ENCODE assay signal across 8 cellular contexts in genomic region chr17:3944485-3945388, GRCh38. TPM values are rescaled to one million over a fixed set of nuclear protein-coding genes. Genes with fewer than 3 reads are reported as not detected.
DNase-seq lines count a peak whose midpoint lies in the region; TF ChIP-seq lines count a peak whose summit lies in the region.
"Had no signal": no experiment of that assay in that cellular context is flagged by ENCODE, and none has a peak within 500 bp of the region (broad histone marks: within the 10 kb centered on the region; RNA-seq: fewer than 3 reads in every experiment).

No MANE protein-coding gene starts in this region.

- DNase-seq in GM20000 (ENCODE audit: low spot score) (peak; percentile 82), mesendoderm (peak; percentile 81), testis (peak; percentile 61), MV-4-11 (lab: John Stamatoyannopoulos, UW) (no peak), NCI-H2029 treated with DMSO at 0.1 percent for 48 hours (lab: John Stamatoyannopoulos, UW) (no peak)
- peak; percentile 12 to 33 (median 31) for DNase-seq in effector memory CD4-positive, alpha-beta T cell

- H3K4me2 ChIP-seq in mesendoderm (ENCODE audit: low read length) = peak overlapping the region; percentile 74
- H3K4me2 ChIP-seq: PC-9 had no signal

- TF ChIP-seq POLR2A in testis (IDR thresholded peaks at IDR 0.05) = no peak

- H3K4ac ChIP-seq in mesendoderm (ENCODE audit: low read depth, low read length) = no peak overlapping the region

- no peak overlapping the region for H3K18ac ChIP-seq in mesendoderm (ENCODE audit: low read length)

- no peak for TF ChIP-seq CTCF in GM20000 (IDR thresholded peaks at IDR 0.05; ENCODE audit: extremely low read depth, missing control alignments)
- no peak for TF ChIP-seq CTCF in WI38 (IDR thresholded peaks at IDR 0.05; ENCODE audit: low read depth, low read length)
- no peak for TF ChIP-seq CTCF in testis (IDR thresholded peaks at IDR 0.05)

- no CpG with 5 or more reads among the region's 68 CpGs for WGBS in mesendoderm (ENCODE audit: extremely low coverage, insufficient coverage, low lambda C conversion rate)
- WGBS in testis, 2 donors = 47% methylated on average over 10 to 49 of the region's 68 CpGs

- H4K8ac ChIP-seq in mesendoderm (ENCODE audit: low read depth, low read length) = no peak overlapping the region

- H2BK15ac ChIP-seq in mesendoderm (replicated peaks; ENCODE audit: low read depth) = no peak overlapping the region

- intact Hi-C loops in testis (cut with DNase I; ENCODE audit: low total_unique reads) = no loop called here

- H3K23ac ChIP-seq in mesendoderm (ENCODE audit: low read length) = no peak overlapping the region

- H3K4me3 ChIP-seq in WI38 (ENCODE audit: low read depth, low read length) (peak overlapping the region; percentile 35; the same call in 1 of the 2 replicates), mesendoderm (ENCODE audit: low read length) (peak overlapping the region; percentile 51), testis (peak overlapping the region; percentile 36 to 48)
- H3K4me3 ChIP-seq in effector memory CD4-positive, alpha-beta T cell (ENCODE audit: insufficient read depth, low read depth, low read length, poor library complexity, severe bottlenecking) = no peak overlapping the region
- H3K4me3 ChIP-seq: PC-9 had no signal

- no peaks in the 10 kb centered on the region for H3K27me3 ChIP-seq in effector memory CD4-positive, alpha-beta T cell (replicated peaks; ENCODE audit: control insufficient read depth, insufficient read depth, low read length, poor library complexity, severe bottlenecking)
- H3K27me3 ChIP-seq in mesendoderm (ENCODE audit: insufficient read depth, low read length, poor library complexity) (no peaks in the 10 kb centered on the region), testis (no peaks in the 10 kb centered on the region)

- H2BK120ac ChIP-seq in mesendoderm (ENCODE audit: low read depth, low read length) = no peak overlapping the region

- H3K79me1 ChIP-seq in mesendoderm (ENCODE audit: low read length) = no peaks in the 10 kb centered on the region

- H3K9ac ChIP-seq in mesendoderm (ENCODE audit: low read length) = peak overlapping the region; percentile 70

- peak overlapping the region; percentile 89 for H3K56ac ChIP-seq in mesendoderm (ENCODE audit: low read length)

- no peak overlapping the region for H2AK5ac ChIP-seq in mesendoderm (ENCODE audit: low read length)

- no peak overlapping the region for H2BK5ac ChIP-seq in mesendoderm (ENCODE audit: low read length)

- peaks cover 84% of the 10 kb centered on the region for H3K36me3 ChIP-seq in effector memory CD4-positive, alpha-beta T cell (ENCODE audit: control insufficient read depth, insufficient read depth, low read length)
- no peaks in the 10 kb centered on the region for H3K36me3 ChIP-seq in mesendoderm (ENCODE audit: control insufficient read depth, insufficient read depth, low read length)
- H3K36me3 ChIP-seq in testis (ENCODE audit: low read depth, missing control alignments) = no peaks in the 10 kb centered on the region

- no peaks in the 10 kb centered on the region for H3K79me2 ChIP-seq in mesendoderm (ENCODE audit: control insufficient read depth, insufficient read depth, low read length)

- no peak overlapping the region for H4K5ac ChIP-seq in mesendoderm (ENCODE audit: low read length)

- H3K4me1 ChIP-seq in effector memory CD4-positive, alpha-beta T cell (ENCODE audit: control insufficient read depth, insufficient read depth, low read length, poor library complexity, severe bottlenecking) = no peaks in the 10 kb centered on the region
- H3K4me1 ChIP-seq in mesendoderm (ENCODE audit: control insufficient read depth, low read depth, low read length) (peaks cover 2% of the 10 kb centered on the region), testis (peaks cover 4% of the 10 kb centered on the region)

- no peaks in the 10 kb centered on the region for H3K9me3 ChIP-seq in effector memory CD4-positive, alpha-beta T cell (ENCODE audit: control insufficient read depth, low read length)
- H3K9me3 ChIP-seq in testis = no peaks in the 10 kb centered on the region

- H3K27ac ChIP-seq in effector memory CD4-positive, alpha-beta T cell (ENCODE audit: insufficient read depth, low read length, poor library complexity, severe bottlenecking) = no peak overlapping the region
- H3K27ac ChIP-seq in mesendoderm (ENCODE audit: low read depth, low read length) = no peak overlapping the region
- H3K27ac ChIP-seq in testis = no peak overlapping the region
- H3K27ac ChIP-seq: PC-9 had no signal

RNA-seq across cellular contexts. Expression of gene ATP2A3, which starts 19.5 kb away (rescaled TPM):
- 7.6 TPM for polyA plus RNA-seq in mesendoderm (2013, experiment 1 of 2)
- 7.5 TPM for polyA plus RNA-seq in mesendoderm (2013, experiment 2 of 2)
- 10 to 100 TPM in 1 of 2 donors, 1 to 10 TPM in 1; 8.0 to 19.6 TPM for total RNA-seq in testis
- 8.2 TPM for polyA plus RNA-seq in testis (ENCODE audit: insufficient read depth, low read depth, low replicate concordance)

RNA-seq across cellular contexts. Expression of gene P2RX1, which starts 28.5 kb away (rescaled TPM):
- polyA plus RNA-seq in mesendoderm (2013, experiment 1 of 2) = 0.03 TPM
- 0.03 TPM for polyA plus RNA-seq in mesendoderm (2013, experiment 2 of 2)
- 10 to 100 TPM in 1 of 2 donors, 1 to 10 TPM in 1; 5.0 to 15.2 TPM for total RNA-seq in testis
- polyA plus RNA-seq in testis (ENCODE audit: insufficient read depth, low read depth, low replicate concordance) = 2.5 TPM
- total RNA-seq: PC-9 had no signal

RNA-seq across cellular contexts. Expression of gene CAMKK1, which starts 51.9 kb away (rescaled TPM):
- polyA plus RNA-seq in mesendoderm (2013, experiment 1 of 2) = 1.3 TPM
- polyA plus RNA-seq in mesendoderm (2013, experiment 2 of 2) = 1.4 TPM
- 10 to 100 TPM; 19.7 to 21.6 TPM for total RNA-seq in testis
- 18.5 TPM for polyA plus RNA-seq in testis (ENCODE audit: insufficient read depth, low read depth, low replicate concordance)

Comparison
In these comparisons a context has a peak if more than half of its experiments do, and no peak if none do; other contexts are left out.
1. DNase-seq: peak in GM20000 (single experiment), effector memory CD4-positive, alpha-beta T cell (3 of 3), mesendoderm (single experiment) and testis (single experiment); none in MV-4-11 (single experiment) and NCI-H2029 treated with DMSO at 0.1 percent for 48 hours (single experiment).